In the genomic region with DNA sequence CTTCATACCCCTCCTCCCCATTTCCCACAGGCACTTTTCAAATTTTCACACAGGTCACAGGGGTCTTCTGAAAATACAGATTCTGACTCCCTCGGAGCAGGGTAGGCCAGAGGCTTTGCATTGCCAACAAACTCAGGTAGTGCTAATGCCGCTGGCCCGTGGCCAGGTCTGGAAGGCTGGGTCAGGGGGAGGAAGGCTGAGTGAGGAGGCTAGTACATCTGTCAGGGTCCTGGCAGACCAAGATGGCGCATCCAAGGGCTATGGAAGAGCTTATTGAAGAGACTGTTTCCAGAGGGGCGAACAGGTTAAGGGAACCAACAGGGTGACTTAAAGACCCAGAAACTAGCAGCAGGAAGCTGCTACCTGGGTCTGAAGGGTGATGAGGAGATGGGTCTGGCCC, we compare ENCODE assay signal across 27 cellular contexts.
"Had no signal": no experiment of that assay in that cellular context is flagged by ENCODE, and none has a peak within 500 bp of the region (broad histone marks: within the 10 kb centered on the region; RNA-seq: fewer than 3 reads in every experiment).

No MANE protein-coding gene starts in this region.

- H3K4me1 ChIP-seq: colonic mucosa, esophagus squamous epithelium, psoas muscle, sigmoid colon, tibial nerve, upper lobe of left lung had no signal

- H3K27me3 ChIP-seq: colonic mucosa, esophagus squamous epithelium, ovary, sigmoid colon, spleen, tibial nerve, upper lobe of left lung had no signal

- DNase-seq: colonic mucosa; dermis blood vessel endothelial cell; effector memory CD4-positive, alpha-beta T cell; erythroblast; esophagus squamous epithelium; foreskin melanocyte; kidney; mucosa of descending colon; naive B cell; nephron progenitor cell; occipital lobe; ovary; posterior cingulate gyrus; psoas muscle; right cardiac atrium; sigmoid colon; spleen; stimulated activated CD4-positive, alpha-beta T cell treated with anti-CD3 and anti-CD28 coated beads, Interleukin-4, amount 100 ng/mL, for 4 hours; stimulated activated naive B cell treated with anti-CD40 and anti-IgM and Interleukin-4, amounts not matched to agents 10 μg/mL and 1 μg/mL and 100 μg/mL, for 72 hours; upper lobe of left lung had no signal

- H3K4me3 Mint-ChIP-seq: memory B cell; mesothelial cell of epicardium; naive B cell; nephron progenitor cell; stimulated activated naive B cell treated with anti-CD40 and anti-IgM and Interleukin-4, amounts not matched to agents 10 μg/mL and 1 μg/mL and 100 μg/mL, for 72 hours; stimulated activated naive CD8-positive, alpha-beta T cell treated with anti-CD3 and anti-CD28 coated beads, Interleukin-15, Interleukin-2, amounts not matched to agents 100 ng/mL and 50 ng/mL, for 24 hours had no signal

- H3K27ac ChIP-seq: colonic mucosa, esophagus squamous epithelium, ovary, psoas muscle, sigmoid colon, thoracic aorta, tibial nerve, upper lobe of left lung had no signal

- H3K36me3 Mint-ChIP-seq: memory B cell, naive B cell had no signal

- H3K27ac Mint-ChIP-seq: memory B cell; mesothelial cell of epicardium; stimulated activated naive B cell treated with anti-CD40 and anti-IgM and Interleukin-4, amounts not matched to agents 10 μg/mL and 1 μg/mL and 100 μg/mL, for 72 hours; stimulated activated naive CD8-positive, alpha-beta T cell treated with anti-CD3 and anti-CD28 coated beads, Interleukin-15, Interleukin-2, amounts not matched to agents 100 ng/mL and 50 ng/mL, for 24 hours had no signal

- H3K36me3 ChIP-seq: colonic mucosa, esophagus squamous epithelium, ovary, sigmoid colon, spleen, thoracic aorta, tibial nerve, upper lobe of left lung had no signal

- ATAC-seq: left lobe of liver; psoas muscle; right cardiac atrium; stimulated activated naive B cell treated with anti-CD40 and anti-IgM and Interleukin-4, amounts not matched to agents 10 μg/mL and 1 μg/mL and 100 μg/mL, for 72 hours had no signal

- H3K4me3 ChIP-seq: colonic mucosa, esophagus squamous epithelium, lung, mucosa of descending colon, ovary, psoas muscle, sigmoid colon, spleen, thoracic aorta, tibial nerve, upper lobe of left lung had no signal

- H3K4me1 Mint-ChIP-seq: memory B cell, naive B cell had no signal

- H3K9me3 ChIP-seq: colonic mucosa, esophagus squamous epithelium, mucosa of descending colon, ovary, psoas muscle, sigmoid colon, spleen, thoracic aorta, tibial nerve, upper lobe of left lung had no signal
